ENCODE assay signal across 25 cellular contexts in the genomic region with DNA sequence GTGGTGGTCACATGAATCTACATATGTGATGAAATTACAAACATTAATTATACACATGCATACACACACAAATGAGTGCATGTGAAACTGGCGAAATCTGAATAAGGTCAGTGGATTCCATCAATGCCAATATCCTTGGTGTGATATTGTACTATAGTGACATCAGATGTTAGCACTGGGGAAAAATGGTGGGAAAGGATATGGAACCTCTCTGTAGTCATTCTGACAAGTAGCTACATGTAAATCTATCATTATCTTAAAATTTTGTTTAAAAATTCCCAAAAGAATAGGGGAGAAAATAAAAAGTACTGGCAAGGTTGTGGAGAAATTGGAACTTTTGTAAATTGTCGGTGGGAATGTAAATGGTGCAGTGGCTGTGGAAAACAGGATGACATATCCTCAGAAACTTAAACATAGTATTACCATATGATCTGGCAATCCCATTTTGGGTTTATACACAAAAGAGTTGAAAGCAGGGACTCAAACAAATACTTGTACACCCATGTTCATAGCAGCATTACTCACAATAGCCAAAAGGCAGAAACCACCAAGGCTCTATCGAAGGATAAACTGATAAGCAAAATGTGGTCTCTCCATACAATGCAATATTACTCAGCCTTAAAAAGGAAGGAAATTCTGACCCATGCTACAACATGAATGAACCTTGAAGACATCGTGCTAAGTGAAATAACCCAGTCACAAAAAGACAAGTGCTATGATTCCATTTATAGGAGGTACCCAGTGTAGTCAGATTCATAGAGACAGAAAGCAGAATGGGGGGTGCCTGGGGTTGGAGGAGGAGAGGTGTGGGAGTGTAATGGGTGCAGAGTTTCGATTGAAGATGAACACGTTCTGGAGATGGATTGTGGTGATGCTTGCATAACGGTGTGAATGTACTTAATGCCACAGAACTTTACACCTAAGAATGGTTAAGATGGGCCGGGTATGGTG. TPM values are rescaled to one million over a fixed set of nuclear protein-coding genes. Genes with fewer than 3 reads are reported as not detected.
DNase-seq lines count a peak whose midpoint lies in the region; ATAC-seq and TF ChIP-seq lines count a peak whose summit lies in the region.
"Had no signal": no experiment of that assay in that cellular context is flagged by ENCODE, and none has a peak within 500 bp of the region (broad histone marks: within the 10 kb centered on the region; RNA-seq: fewer than 3 reads in every experiment).

No MANE protein-coding gene starts in this region.

- CTCF ChIA-PET in activated CD8-positive, alpha-beta memory T cell treated with anti-CD3 and anti-CD28 coated beads, Interleukin-2, amount 10 ng/mL, durations not matched to agents 7 days and 5 days (lab: Charles Lee), result no interaction called here

- H3K4me3 ChIP-seq in fibroblast of the aortic adventitia (ENCODE audit: low read depth, low read length), result no peak overlapping the region
- H3K4me3 ChIP-seq: adrenal gland, body of pancreas, ovary, SJCRH30, stomach had no signal

- TF ChIP-seq CTCF in fibroblast of the aortic adventitia (IDR thresholded peaks at IDR 0.05; ENCODE audit: insufficient read depth, low read length), result no peak

- DNase-seq in activated CD8-positive, alpha-beta memory T cell treated with anti-CD3 and anti-CD28 coated beads, Interleukin-2, amount 50 U/mL, for 48 hours, result peak; percentile 45
- DNase-seq in activated CD8-positive, alpha-beta memory T cell treated with anti-CD3 and anti-CD28 coated beads, Interleukin-2, amount 10 ng/mL, durations not matched to agents 7 days and 5 days, result no peak
- peak; percentile 70 for DNase-seq in ELR (ENCODE audit: low read depth)
- DNase-seq in activated T-cell treated with anti-CD3 and anti-CD28 coated beads, Interleukin-2, amount 50 U/mL, for 48 hours, result peak; percentile 43 to 45
- DNase-seq in fibroblast of the aortic adventitia (ENCODE audit: low read depth), result peak; percentile 46
- no peak for DNase-seq in NCI-H1930 (lab: John Stamatoyannopoulos, UW)
- DNase-seq: activated CD4-positive, alpha-beta T cell treated with anti-CD3 and anti-CD28 coated beads, Interleukin-2, amount 10 ng/mL, durations not matched to agents 24 days and 14 days; adrenal gland; body of pancreas; Caco-2; GF-D8; glutamatergic neuron; HCEC 1CT; NCI-H1417 treated with DMSO at 0.1 percent for 48 hours; NCI-H2081 treated with DMSO at 0.1 percent for 48 hours; NCI-H82; ovary; RPMI8226; SJCRH30; stomach; WERI-Rb-1 had no signal

- no peaks in the 10 kb centered on the region for H3K36me3 Mint-ChIP-seq in activated CD8-positive, alpha-beta memory T cell treated with anti-CD3 and anti-CD28 coated beads, Interleukin-2, amount 10 ng/mL, durations not matched to agents 7 days and 5 days
- H3K36me3 Mint-ChIP-seq: memory B cell had no signal

- no peak overlapping the region for H3K4me3 Mint-ChIP-seq in activated CD8-positive, alpha-beta memory T cell treated with anti-CD3 and anti-CD28 coated beads, Interleukin-2, amount 10 ng/mL, durations not matched to agents 7 days and 5 days
- H3K4me3 Mint-ChIP-seq: activated CD4-positive, alpha-beta T cell treated with anti-CD3 and anti-CD28 coated beads, Interleukin-2, amount 10 ng/mL, durations not matched to agents 24 days and 14 days; memory B cell had no signal

- peaks cover 2% of the 10 kb centered on the region for H3K27me3 Mint-ChIP-seq in activated CD8-positive, alpha-beta memory T cell treated with anti-CD3 and anti-CD28 coated beads, Interleukin-2, amount 10 ng/mL, durations not matched to agents 7 days and 5 days

- H3K27ac Mint-ChIP-seq in activated CD8-positive, alpha-beta memory T cell treated with anti-CD3 and anti-CD28 coated beads, Interleukin-2, amount 10 ng/mL, durations not matched to agents 7 days and 5 days, result no peak overlapping the region
- H3K27ac Mint-ChIP-seq: activated CD4-positive, alpha-beta T cell treated with anti-CD3 and anti-CD28 coated beads, Interleukin-2, amount 10 ng/mL, durations not matched to agents 24 days and 14 days; memory B cell had no signal

- ATAC-seq in activated CD8-positive, alpha-beta memory T cell treated with anti-CD3 and anti-CD28 coated beads, Interleukin-2, amount 10 ng/mL, durations not matched to agents 7 days and 5 days, result no peak
- ATAC-seq in GM18909 (IDR thresholded peaks at IDR 0.05; ENCODE audit: poor library complexity, unreplicated experiment) (no peak), GM21390 (IDR thresholded peaks at IDR 0.05; ENCODE audit: unreplicated experiment) (no peak)
- ATAC-seq: body of pancreas, left lobe of liver had no signal

- H3K9me3 Mint-ChIP-seq in activated CD8-positive, alpha-beta memory T cell treated with anti-CD3 and anti-CD28 coated beads, Interleukin-2, amount 10 ng/mL, durations not matched to agents 7 days and 5 days (ENCODE audit: low read depth), result no peaks in the 10 kb centered on the region
- H3K9me3 Mint-ChIP-seq: activated CD4-positive, alpha-beta T cell treated with anti-CD3 and anti-CD28 coated beads, Interleukin-2, amount 10 ng/mL, durations not matched to agents 24 days and 14 days; memory B cell had no signal

- no peaks in the 10 kb centered on the region for H3K4me1 Mint-ChIP-seq in activated CD8-positive, alpha-beta memory T cell treated with anti-CD3 and anti-CD28 coated beads, Interleukin-2, amount 10 ng/mL, durations not matched to agents 7 days and 5 days
- H3K4me1 Mint-ChIP-seq: memory B cell had no signal

RNA-seq across cellular contexts. Expression of a gene that starts 25.3 kb away (rescaled TPM):
- under 1 TPM; 0.15 to 0.16 TPM for total RNA-seq in activated CD8-positive, alpha-beta memory T cell treated with anti-CD3 and anti-CD28 coated beads, Interleukin-2, amount 10 ng/mL, durations not matched to agents 7 days and 5 days
- total RNA-seq in fibroblast of the aortic adventitia (ENCODE audit: low replicate concordance), result 7.4 and 20.6 TPM in 2 replicates

Comparison
In these comparisons a context has a peak if more than half of its experiments do, and no peak if none do; other contexts are left out.
1. DNase-seq: peak in activated CD8-positive, alpha-beta memory T cell treated with anti-CD3 and anti-CD28 coated beads, Interleukin-2, amount 50 U/mL, for 48 hours (single experiment), ELR (single experiment), activated T-cell treated with anti-CD3 and anti-CD28 coated beads, Interleukin-2, amount 50 U/mL, for 48 hours (2 of 2) and fibroblast of the aortic adventitia (single experiment); none in activated CD8-positive, alpha-beta memory T cell treated with anti-CD3 and anti-CD28 coated beads, Interleukin-2, amount 10 ng/mL, durations not matched to agents 7 days and 5 days (single experiment) and NCI-H1930 (0 of 2).